Comparison of ENCODE assay signal across 2 cellular contexts in genomic region chr5:111159845-111160244, GRCh38.
TF ChIP-seq lines count a peak whose summit lies in the region.

No MANE protein-coding gene starts in this region.

TF ChIP-seq in HCT116, 20 proteins besides CTCF, POLR2A, EP300 and RAD21:
- TF ChIP-seq, protein P1, sequence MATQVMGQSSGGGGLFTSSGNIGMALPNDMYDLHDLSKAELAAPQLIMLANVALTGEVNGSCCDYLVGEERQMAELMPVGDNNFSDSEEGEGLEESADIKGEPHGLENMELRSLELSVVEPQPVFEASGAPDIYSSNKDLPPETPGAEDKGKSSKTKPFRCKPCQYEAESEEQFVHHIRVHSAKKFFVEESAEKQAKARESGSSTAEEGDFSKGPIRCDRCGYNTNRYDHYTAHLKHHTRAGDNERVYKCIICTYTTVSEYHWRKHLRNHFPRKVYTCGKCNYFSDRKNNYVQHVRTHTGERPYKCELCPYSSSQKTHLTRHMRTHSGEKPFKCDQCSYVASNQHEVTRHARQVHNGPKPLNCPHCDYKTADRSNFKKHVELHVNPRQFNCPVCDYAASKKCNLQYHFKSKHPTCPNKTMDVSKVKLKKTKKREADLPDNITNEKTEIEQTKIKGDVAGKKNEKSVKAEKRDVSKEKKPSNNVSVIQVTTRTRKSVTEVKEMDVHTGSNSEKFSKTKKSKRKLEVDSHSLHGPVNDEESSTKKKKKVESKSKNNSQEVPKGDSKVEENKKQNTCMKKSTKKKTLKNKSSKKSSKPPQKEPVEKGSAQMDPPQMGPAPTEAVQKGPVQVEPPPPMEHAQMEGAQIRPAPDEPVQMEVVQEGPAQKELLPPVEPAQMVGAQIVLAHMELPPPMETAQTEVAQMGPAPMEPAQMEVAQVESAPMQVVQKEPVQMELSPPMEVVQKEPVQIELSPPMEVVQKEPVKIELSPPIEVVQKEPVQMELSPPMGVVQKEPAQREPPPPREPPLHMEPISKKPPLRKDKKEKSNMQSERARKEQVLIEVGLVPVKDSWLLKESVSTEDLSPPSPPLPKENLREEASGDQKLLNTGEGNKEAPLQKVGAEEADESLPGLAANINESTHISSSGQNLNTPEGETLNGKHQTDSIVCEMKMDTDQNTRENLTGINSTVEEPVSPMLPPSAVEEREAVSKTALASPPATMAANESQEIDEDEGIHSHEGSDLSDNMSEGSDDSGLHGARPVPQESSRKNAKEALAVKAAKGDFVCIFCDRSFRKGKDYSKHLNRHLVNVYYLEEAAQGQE (IDR thresholded peaks at IDR 0.05; ENCODE audit: low read depth): no peak
- TF ChIP-seq SIN3A (IDR thresholded peaks at IDR 0.05; ENCODE audit: low read depth) (no peak), ZNF274 (IDR thresholded peaks at IDR 0.05; ENCODE audit: low read depth, low read length) (no peak), YY1 (IDR thresholded peaks at IDR 0.05; ENCODE audit: extremely low read depth, insufficient replicate concordance, low read depth, low read length) (no peak), EZH2 (IDR thresholded peaks at IDR 0.05) (no peak), SP1 (IDR thresholded peaks at IDR 0.05; ENCODE audit: low read depth) (no peak), TCF7L2 (IDR thresholded peaks at IDR 0.05; ENCODE audit: borderline replicate concordance, extremely low read depth, insufficient read depth, insufficient read length) (no peak), POLR2AphosphoS5 (IDR thresholded peaks at IDR 0.05; ENCODE audit: low read depth, low read length) (no peak), JUND (IDR thresholded peaks at IDR 0.05) (no peak)
- TF ChIP-seq, protein P2, sequence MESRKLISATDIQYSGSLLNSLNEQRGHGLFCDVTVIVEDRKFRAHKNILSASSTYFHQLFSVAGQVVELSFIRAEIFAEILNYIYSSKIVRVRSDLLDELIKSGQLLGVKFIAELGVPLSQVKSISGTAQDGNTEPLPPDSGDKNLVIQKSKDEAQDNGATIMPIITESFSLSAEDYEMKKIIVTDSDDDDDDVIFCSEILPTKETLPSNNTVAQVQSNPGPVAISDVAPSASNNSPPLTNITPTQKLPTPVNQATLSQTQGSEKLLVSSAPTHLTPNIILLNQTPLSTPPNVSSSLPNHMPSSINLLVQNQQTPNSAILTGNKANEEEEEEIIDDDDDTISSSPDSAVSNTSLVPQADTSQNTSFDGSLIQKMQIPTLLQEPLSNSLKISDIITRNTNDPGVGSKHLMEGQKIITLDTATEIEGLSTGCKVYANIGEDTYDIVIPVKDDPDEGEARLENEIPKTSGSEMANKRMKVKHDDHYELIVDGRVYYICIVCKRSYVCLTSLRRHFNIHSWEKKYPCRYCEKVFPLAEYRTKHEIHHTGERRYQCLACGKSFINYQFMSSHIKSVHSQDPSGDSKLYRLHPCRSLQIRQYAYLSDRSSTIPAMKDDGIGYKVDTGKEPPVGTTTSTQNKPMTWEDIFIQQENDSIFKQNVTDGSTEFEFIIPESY (IDR thresholded peaks at IDR 0.05; ENCODE audit: extremely low read depth, insufficient replicate concordance, low read length): no peak

TF ChIP-seq in GM12878, 131 proteins besides CTCF, POLR2A, EP300 and RAD21:
- no peak for TF ChIP-seq HDAC2 (IDR thresholded peaks at IDR 0.05)
- TF ChIP-seq SMARCA5 (IDR thresholded peaks at IDR 0.05): no peak
- no peak for TF ChIP-seq RELB (IDR thresholded peaks at IDR 0.05; ENCODE audit: low read depth)
- TF ChIP-seq SMC3 (IDR thresholded peaks at IDR 0.05; ENCODE audit: borderline replicate concordance, low read length): peak; percentile 54; the same call in 1 of the 2 replicates
- no peak for TF ChIP-seq SPI1 (IDR thresholded peaks at IDR 0.05; ENCODE audit: borderline replicate concordance, insufficient read depth, low read depth, low read length)
